ENCODE assay signal across 24 cellular contexts in the genomic region with DNA sequence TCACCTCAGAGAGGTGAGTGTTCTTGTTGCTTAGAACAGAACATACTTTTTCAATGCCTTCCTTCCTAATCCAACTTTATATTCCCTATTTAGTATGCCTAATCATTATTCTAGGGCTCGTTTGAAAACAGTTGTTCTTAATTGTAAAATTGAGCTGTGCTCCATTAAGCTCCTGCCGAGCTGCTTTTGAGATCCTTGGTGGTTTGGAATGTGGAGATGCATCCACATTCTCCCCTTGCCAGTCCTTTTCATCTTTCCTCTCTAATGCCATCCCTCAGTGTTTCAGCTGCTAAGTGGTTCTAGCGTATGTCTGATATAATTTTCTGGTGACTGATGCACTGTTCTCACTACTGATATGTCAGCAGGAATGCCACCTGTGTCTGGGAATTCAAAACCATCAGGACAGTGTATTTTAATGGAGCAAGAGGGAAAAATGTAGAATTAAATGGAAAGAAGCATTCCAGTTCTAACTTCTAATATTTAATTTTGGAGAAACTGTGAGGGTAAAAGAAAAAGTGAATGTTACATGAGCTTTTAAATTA.
"Had no signal": no experiment of that assay in that cellular context is flagged by ENCODE, and none has a peak within 500 bp of the region (broad histone marks: within the 10 kb centered on the region; RNA-seq: fewer than 3 reads in every experiment).

No MANE protein-coding gene starts in this region.

- H3K27me3 Mint-ChIP-seq: IgD-negative memory B cell had no signal

- H3K4me3 Mint-ChIP-seq: IgD-negative memory B cell had no signal

- H3K4me3 ChIP-seq: K562, PC-9, Peyer's patch, SJCRH30 had no signal

- H3K9ac ChIP-seq: KMS-11 had no signal

- H3K27me3 ChIP-seq: Peyer's patch, SJCRH30 had no signal

- H3K36me3 ChIP-seq: Peyer's patch, SJCRH30 had no signal

- DNase-seq: Kasumi-1; MM.1S; NCI-H1092 treated with DMSO at 0.1 percent for 48 hours; NCI-H1436 treated with DMSO at 0.1 percent for 48 hours; NCI-H1694; NCI-H187 treated with DMSO at 0.1 percent for 48 hours; NCI-H2029 treated with DMSO at 0.1 percent for 48 hours; NCI-H2171 treated with DMSO at 0.1 percent for 48 hours; NCI-H345; NCI-H446 treated with DMSO at 0.1 percent for 48 hours; NCI-H510A treated with DMSO at 0.1 percent for 48 hours; NCI-H526; NCI-H748 treated with DMSO at 0.1 percent for 48 hours; NK-92 treated with Interleukin-12 subunit alpha and Interleukin-12 subunit beta, amount 100 ng/mL, for 24 hours; OCI-M1; PC-9; Peyer's patch; SHP77 treated with DMSO at 0.1 percent for 48 hours; SJCRH30 had no signal

- H3K9me3 ChIP-seq: Peyer's patch, SJCRH30 had no signal

- H3K4me1 ChIP-seq: Peyer's patch, SJCRH30 had no signal

- ATAC-seq: K562, Right ventricle myocardium inferior, SK-N-SH treated with all-trans-retinoic acid at 6 μM for 48 hours had no signal

- H3K27ac Mint-ChIP-seq: IgD-negative memory B cell had no signal

- H3K4me1 Mint-ChIP-seq: IgD-negative memory B cell had no signal

- H3K27ac ChIP-seq: KMS-11, PC-9, Peyer's patch, SJCRH30 had no signal

- H3K36me3 Mint-ChIP-seq: IgD-negative memory B cell had no signal

- H3K4me2 ChIP-seq: KMS-11, PC-9 had no signal
